Comparison of ENCODE assay signal across 10 cellular contexts in genomic region chr2:189627789-189628188, GRCh38. TPM values are rescaled to one million over a fixed set of nuclear protein-coding genes. Genes with fewer than 3 reads are reported as not detected.
"Had no signal": no experiment of that assay in that cellular context is flagged by ENCODE, and none has a peak within 500 bp of the region (broad histone marks: within the 10 kb centered on the region; RNA-seq: fewer than 3 reads in every experiment).

No MANE protein-coding gene starts in this region.

- H3K4me3 ChIP-seq: GM23338, HAP-1 had no signal

- H2AFZ ChIP-seq: GM23338 had no signal

- DNase-seq: H7, HFFc6, KBM-7 had no signal

- H3K27ac ChIP-seq: HL-60 had no signal

- H3K4me1 ChIP-seq: HAP-1 had no signal

- H3K4me3 Mint-ChIP-seq: GM23338, HFFc6, IgD-negative memory B cell had no signal

- H3K36me3 ChIP-seq: HAP-1 had no signal

- ATAC-seq: GM23338, HCT116, HepG2 had no signal

- H3K36me3 Mint-ChIP-seq: IgD-negative memory B cell had no signal

- H3K4me2 ChIP-seq: GM23338 had no signal

- H3K27ac Mint-ChIP-seq: GM23338, HFFc6, IgD-negative memory B cell had no signal

- H3K9me3 Mint-ChIP-seq: GM23338, HFFc6, IgD-negative memory B cell had no signal

- H3K9me3 ChIP-seq: HAP-1 had no signal

RNA-seq across cellular contexts. Expression of gene SLC40A1, which starts 47.2 kb away (rescaled TPM):
- total RNA-seq: GM23338, H1, HFFc6 had no signal
